20 cellular contexts compared by ENCODE assay signal in the genomic region with DNA sequence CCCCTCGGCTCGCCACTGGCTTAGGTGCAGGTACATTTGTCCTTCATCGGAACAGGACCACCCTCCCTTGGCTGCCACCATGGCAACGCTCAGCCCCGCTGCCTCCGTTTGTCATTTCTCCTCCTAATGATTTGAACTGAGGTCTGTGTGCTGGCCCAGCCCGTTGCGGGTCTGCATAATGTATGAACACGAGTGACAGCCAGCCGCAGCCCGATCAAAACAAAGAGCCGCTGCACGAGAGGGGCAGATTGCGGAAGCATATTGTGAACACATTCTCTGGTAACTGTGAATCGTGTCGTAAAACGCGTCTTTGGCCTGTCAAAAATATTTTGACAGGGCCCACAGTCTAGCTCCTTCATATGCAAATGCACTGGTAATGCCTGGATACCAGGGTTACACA.
DNase-seq lines count a peak whose midpoint lies in the region; ATAC-seq and TF ChIP-seq lines count a peak whose summit lies in the region.
"Had no signal": no experiment of that assay in that cellular context is flagged by ENCODE, and none has a peak within 500 bp of the region (broad histone marks: within the 10 kb centered on the region; RNA-seq: fewer than 3 reads in every experiment).

No MANE protein-coding gene starts in this region.

- H3K27me3 Mint-ChIP-seq in endodermal cell (ENCODE audit: insufficient read depth) (no peaks in the 10 kb centered on the region), neural crest cell (ENCODE audit: low read depth) (no peaks in the 10 kb centered on the region)

- H3K27ac ChIP-seq in endodermal cell (ENCODE audit: low read depth, low read length) (peak overlapping the region; percentile 85), substantia nigra (ENCODE audit: low read depth, low read length, poor library complexity, severe bottlenecking) (peak overlapping the region; percentile 44)
- H3K27ac ChIP-seq: A549, KMS-11 had no signal

- H3K27ac Mint-ChIP-seq in endodermal cell (no peak overlapping the region), neural crest cell (ENCODE audit: unreplicated experiment) (peak overlapping the region; percentile 44)
- H3K27ac Mint-ChIP-seq: CD4-positive, alpha-beta T cell had no signal

- H3K36me3 Mint-ChIP-seq in endodermal cell (ENCODE audit: low read depth) (no peaks in the 10 kb centered on the region), neural crest cell (ENCODE audit: low read depth) (no peaks in the 10 kb centered on the region)

- TF ChIP-seq CTCF in endodermal cell (conservative IDR thresholded peaks at IDR 0.05) (no peak), neural crest cell (conservative IDR thresholded peaks at IDR 0.05) (no peak)

- H3K9ac ChIP-seq in endodermal cell (ENCODE audit: extremely low read depth, low read length, poor library complexity, severe bottlenecking): no peak overlapping the region
- H3K9ac ChIP-seq: KMS-11 had no signal

- H3K4me3 ChIP-seq in endodermal cell (ENCODE audit: low read length): no peak overlapping the region
- H3K4me3 ChIP-seq: A549, GM12878 had no signal

- H3K27me3 ChIP-seq in endodermal cell (ENCODE audit: control insufficient read depth, insufficient read depth, low read length, poor library complexity, severe bottlenecking): no peaks in the 10 kb centered on the region

- no peaks in the 10 kb centered on the region for H3K36me3 ChIP-seq in endodermal cell (ENCODE audit: control insufficient read depth, insufficient read depth, low read length)

- H3K9me3 ChIP-seq in endodermal cell (ENCODE audit: control insufficient read depth, low read length): no peaks in the 10 kb centered on the region
- H3K9me3 ChIP-seq: A549, Caco-2 had no signal

- 77 to 93% methylated on average over 18 of the region's 18 CpGs for WGBS in endodermal cell (ENCODE audit: insufficient coverage in 1 of 2, insufficient read length in 1 of 2), 2 experiments

- no peak for ATAC-seq in HG02981 (IDR thresholded peaks at IDR 0.05; ENCODE audit: unreplicated experiment)
- ATAC-seq: A549, GM12878, PC-3 had no signal

- H3K9me3 Mint-ChIP-seq in endodermal cell: no peaks in the 10 kb centered on the region
- peaks cover 3% of the 10 kb centered on the region for H3K9me3 Mint-ChIP-seq in neural crest cell
- H3K9me3 Mint-ChIP-seq: CD4-positive, alpha-beta T cell had no signal

- H3K4me1 Mint-ChIP-seq in endodermal cell (peaks cover 9% of the 10 kb centered on the region), neural crest cell (peaks cover 43% of the 10 kb centered on the region)

- peak; percentile 59 for DNase-seq in NCI-H748 (lab: John Stamatoyannopoulos, UW; ENCODE audit: unreplicated experiment)
- DNase-seq in NCI-H748 treated with DMSO at 0.1 percent for 48 hours (lab: John Stamatoyannopoulos, UW): no peak
- DNase-seq in endodermal cell: no peak
- peak; percentile 12 for DNase-seq in neural crest cell (ENCODE audit: low read depth, low spot score)
- peak in 6 of 49 donors; percentile 20 to 45 (median 27) for DNase-seq in substantia nigra (lab: John Stamatoyannopoulos, UW)
- no peak for DNase-seq in stimulated activated CD4-positive, alpha-beta T cell treated with anti-CD3 and anti-CD28 coated beads, Interleukin-15, amount 100 ng/mL, for 24 hours
- DNase-seq in NCI-H1048 (lab: John Stamatoyannopoulos, UW): no peak
- DNase-seq: Caco-2; CD4-positive, alpha-beta T cell; EL; MV-4-11; NCI-H1436 treated with DMSO at 0.1 percent for 48 hours; NCI-H2081; NCI-H510A; PC-3; RPMI8226 had no signal

- H3K4me3 Mint-ChIP-seq in endodermal cell: no peak overlapping the region
- H3K4me3 Mint-ChIP-seq in neural crest cell: peak overlapping the region; percentile 27
- H3K4me3 Mint-ChIP-seq: CD4-positive, alpha-beta T cell had no signal

- no peaks in the 10 kb centered on the region for H3K4me1 ChIP-seq in endodermal cell (ENCODE audit: control insufficient read depth, insufficient read depth, low read length)
- H3K4me1 ChIP-seq: A549, Caco-2 had no signal

Comparison
In these comparisons a context has a peak if more than half of its experiments do, and no peak if none do; other contexts are left out.
1. DNase-seq: peak in NCI-H748 (single experiment) and neural crest cell (single experiment); none in NCI-H748 treated with DMSO at 0.1 percent for 48 hours (single experiment), endodermal cell (single experiment), stimulated activated CD4-positive, alpha-beta T cell treated with anti-CD3 and anti-CD28 coated beads, Interleukin-15, amount 100 ng/mL, for 24 hours (single experiment) and NCI-H1048 (single experiment).